Comparison of ENCODE assay signal across 15 cellular contexts in genomic region chr7:79282882-79283602, GRCh38.
DNase-seq lines count a peak whose midpoint lies in the region; ATAC-seq, FAIRE-seq and TF ChIP-seq lines count a peak whose summit lies in the region.
"Had no signal": no experiment of that assay in that cellular context is flagged by ENCODE, and none has a peak within 500 bp of the region (broad histone marks: within the 10 kb centered on the region; RNA-seq: fewer than 3 reads in every experiment).

No MANE protein-coding gene starts in this region.

- H2AFZ ChIP-seq in keratinocyte (ENCODE audit: control insufficient read depth, low read length): no peak overlapping the region

- H3K27me3 ChIP-seq in AG04450 (ENCODE audit: control insufficient read depth, insufficient read depth, low read length) (no peaks in the 10 kb centered on the region), keratinocyte (ENCODE audit: control insufficient read depth, extremely low read depth, insufficient read depth, low read length) (no peaks in the 10 kb centered on the region), MG63 (no peaks in the 10 kb centered on the region)
- H3K27me3 ChIP-seq: pancreas, testis had no signal

- H3K9me3 ChIP-seq in AG04450 (ENCODE audit: control insufficient read depth, insufficient read depth, low read length): no peaks in the 10 kb centered on the region
- no peaks in the 10 kb centered on the region for H3K9me3 ChIP-seq in keratinocyte (ENCODE audit: control insufficient read depth, low read depth, low read length)
- H3K9me3 ChIP-seq in MG63: no peaks in the 10 kb centered on the region
- H3K9me3 ChIP-seq: BLaER1 treated with 17β-estradiol and CSF1 and Interleukin-3, amounts not matched to agents 10 nM and 100 nM; pancreas; testis had no signal

- H3K4me3 ChIP-seq in AG04450 (ENCODE audit: low read depth, low read length) (no peak overlapping the region), keratinocyte (ENCODE audit: control insufficient read depth in 2 of 3, extremely low read depth in 1 of 3, insufficient read depth in 2 of 3, low read depth in 1 of 3, low read length in 3 of 3) (peak overlapping the region in 1 of 3 experiments; percentile 0), MG63 (no peak overlapping the region)
- H3K4me3 ChIP-seq: BLaER1 treated with 17β-estradiol and CSF1 and Interleukin-3, amounts not matched to agents 10 nM and 100 nM; pancreas; testis had no signal

- CTCF ChIA-PET in AG04450 (lab: Charles Lee): interaction anchor here (0.5 to 3.1 kb wide), 15 partner anchors 9 to 1343 kb away, joined by 3 to 17 read pairs (median 3); no protein-coding TSS in a partner anchor

- POLR2A ChIA-PET in AG04450 (lab: Yijun Ruan, JAX): interaction anchor here (0.7 to 1.5 kb wide), 3 partner anchors 12 to 700 kb away, joined by 4 to 6 read pairs (median 4); partner anchors contain the start of gene MAGI2

- peaks cover 30% of the 10 kb centered on the region for H3K4me1 ChIP-seq in keratinocyte (ENCODE audit: control insufficient read depth, extremely low read depth, insufficient read depth, low read length)
- H3K4me1 ChIP-seq: pancreas, testis had no signal

- no peaks in the 10 kb centered on the region for H4K20me1 ChIP-seq in keratinocyte (ENCODE audit: control insufficient read depth, extremely low read depth, insufficient read depth, low read length)
- H4K20me1 ChIP-seq: BLaER1 treated with 17β-estradiol and CSF1 and Interleukin-3, amounts not matched to agents 10 nM and 100 nM had no signal

- H3K4me2 ChIP-seq in keratinocyte (ENCODE audit: control insufficient read depth, extremely low read depth, insufficient read depth, low read depth, low read length): peak overlapping the region; percentile 43
- H3K4me2 ChIP-seq: BLaER1 treated with 17β-estradiol and CSF1 and Interleukin-3, amounts not matched to agents 10 nM and 100 nM had no signal

- dilution Hi-C loops in keratinocyte (cut with MboI; ENCODE audit: extremely low pct_ligation_motif_present, low sequenced_read_pairs): no loop called here

- no peak for ATAC-seq in GM21390 (IDR thresholded peaks at IDR 0.05; ENCODE audit: unreplicated experiment)
- no peak for ATAC-seq in HG02840 (IDR thresholded peaks at IDR 0.05; ENCODE audit: low FRiP score, unreplicated experiment)
- ATAC-seq: activated CD4-positive, alpha-beta T cell treated with anti-CD3 and anti-CD28 coated beads for 36 hours; pancreas; Right ventricle myocardium inferior had no signal

- H3K36me3 ChIP-seq in keratinocyte (ENCODE audit: control insufficient read depth in 2 of 2, extremely low read depth in 1 of 2, insufficient read depth in 2 of 2, low read length in 2 of 2) (no peaks in the 10 kb centered on the region), MG63 (no peaks in the 10 kb centered on the region; the same call in 1 of the 2 replicates)
- H3K36me3 ChIP-seq: BLaER1 treated with 17β-estradiol and CSF1 and Interleukin-3, amounts not matched to agents 10 nM and 100 nM; pancreas had no signal

- H3K27ac ChIP-seq in AG04450 (ENCODE audit: low read depth, low read length) (no peak overlapping the region), keratinocyte (ENCODE audit: control insufficient read depth, insufficient read depth, low read length) (peak overlapping the region; percentile 11)
- H3K27ac ChIP-seq: BLaER1 treated with 17β-estradiol and CSF1 and Interleukin-3, amounts not matched to agents 10 nM and 100 nM; pancreas; testis had no signal

- TF ChIP-seq CTCF in AG04450 (IDR thresholded peaks at IDR 0.05; ENCODE audit: low read depth, low read length) (no peak), keratinocyte (optimal IDR thresholded peaks at IDR 0.05 in 1 of 3, IDR thresholded peaks at IDR 0.05 in 1 of 3, conservative IDR thresholded peaks at IDR 0.05 in 1 of 3; ENCODE audit: extremely low read depth in 1 of 3, insufficient read depth in 2 of 3, low read length in 3 of 3) (no peak)

- no peak overlapping the region for H3K9ac ChIP-seq in keratinocyte (ENCODE audit: control insufficient read depth, extremely low read depth, insufficient read depth, low read length)
- H3K9ac ChIP-seq: BLaER1 treated with 17β-estradiol and CSF1 and Interleukin-3, amounts not matched to agents 10 nM and 100 nM had no signal

- DNase-seq in AG04450 (ENCODE audit: low read depth, low spot score) (peak; percentile 79), HS-5 (ENCODE audit: low read depth) (peak; percentile 63), amniotic epithelial cell (ENCODE audit: low read depth) (peak; percentile 78), keratinocyte (ENCODE audit: low read depth, low spot score) (no peak), MG63 (no peak), NCI-H345 (lab: John Stamatoyannopoulos, UW) (no peak)
- DNase-seq: activated CD4-positive, alpha-beta T cell treated with anti-CD3 and anti-CD28 coated beads for 36 hours; effector CD4-positive, alpha-beta T cell; NCI-H187; pancreas; testis had no signal

- H3K9me1 ChIP-seq in keratinocyte (ENCODE audit: control insufficient read depth, extremely low read depth, insufficient read depth, low read length): no peaks in the 10 kb centered on the region

- no peaks in the 10 kb centered on the region for H3K79me2 ChIP-seq in keratinocyte (ENCODE audit: control insufficient read depth, insufficient read depth, low read length)

- peak; percentile 68 for FAIRE-seq in keratinocyte (lab: Jason Lieb, UNC)
- FAIRE-seq: pancreas had no signal

Comparison
In these comparisons a context has a peak if more than half of its experiments do, and no peak if none do; other contexts are left out.
1. DNase-seq: peak in AG04450 (single experiment), HS-5 (single experiment) and amniotic epithelial cell (single experiment); none in keratinocyte (single experiment), MG63 (single experiment) and NCI-H345 (single experiment).